ENCODE assay signal across 18 cellular contexts in the genomic region with DNA sequence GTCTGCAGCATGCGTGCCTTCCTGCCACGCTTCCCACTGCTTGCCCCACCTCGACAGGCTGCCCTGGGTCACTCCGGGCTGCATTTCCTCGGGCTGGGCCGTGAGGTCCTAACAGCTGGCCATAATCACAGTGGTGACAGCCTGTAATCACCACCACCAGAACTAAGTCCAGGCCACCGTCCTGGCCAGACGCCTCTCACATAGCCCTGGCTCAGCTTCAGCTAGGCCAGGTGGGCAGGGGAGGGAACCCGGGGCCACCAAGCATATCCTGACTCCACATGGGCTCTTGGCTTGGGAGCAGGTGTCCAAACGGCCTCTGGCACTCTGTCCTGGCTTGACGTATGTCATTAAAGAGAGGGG.
"Had no signal": no experiment of that assay in that cellular context is flagged by ENCODE, and none has a peak within 500 bp of the region (broad histone marks: within the 10 kb centered on the region; RNA-seq: fewer than 3 reads in every experiment).

No MANE protein-coding gene starts in this region.

- H3K27ac Mint-ChIP-seq: activated CD4-positive, alpha-beta T cell treated with anti-CD3 and anti-CD28 coated beads, Interleukin-2, amount 10 ng/mL, durations not matched to agents 7 days and 5 days; activated naive CD4-positive, alpha-beta T cell treated with anti-CD3 and anti-CD28 coated beads for 36 hours; mesothelial cell of epicardium; natural killer cell treated with Interleukin-12 subunit alpha and Interleukin-12 subunit beta and Interleukin-15 and Interleukin-18, amount 100 ng/mL, for 72 hours; T-helper 1 cell treated with Interleukin-12 subunit alpha and Interleukin-12 subunit beta and Interleukin-4 antibody, amounts not matched to agents 30 μg/mL and 1 μg/mL, for 36 hours had no signal

- FAIRE-seq: endothelial cell of umbilical vein, islet of Langerhans had no signal

- H3K4me3 Mint-ChIP-seq: activated CD4-positive, alpha-beta T cell treated with anti-CD3 and anti-CD28 coated beads, Interleukin-2, amount 10 ng/mL, durations not matched to agents 7 days and 5 days; activated naive CD4-positive, alpha-beta T cell treated with anti-CD3 and anti-CD28 coated beads for 36 hours; activated T-cell treated with anti-CD3 and anti-CD28 coated beads, Interleukin-2, amount 50 U/mL, for 4 hours; mesothelial cell of epicardium; natural killer cell treated with Interleukin-12 subunit alpha and Interleukin-12 subunit beta and Interleukin-15 and Interleukin-18, amount 100 ng/mL, for 72 hours; stimulated activated naive CD8-positive, alpha-beta T cell treated with anti-CD3 and anti-CD28 coated beads, Interleukin-15, amount 100 ng/mL, for 72 hours; T-helper 1 cell treated with Interleukin-12 subunit alpha and Interleukin-12 subunit beta and Interleukin-4 antibody, amounts not matched to agents 30 μg/mL and 1 μg/mL, for 36 hours had no signal

- H3K36me3 Mint-ChIP-seq: mesothelial cell of epicardium; natural killer cell treated with Interleukin-12 subunit alpha and Interleukin-12 subunit beta and Interleukin-15 and Interleukin-18, amount 100 ng/mL, for 72 hours had no signal

- H3K36me3 ChIP-seq: suprapubic skin had no signal

- H3K27ac ChIP-seq: hepatocyte, suprapubic skin had no signal

- H3K9me3 Mint-ChIP-seq: activated CD4-positive, alpha-beta T cell treated with anti-CD3 and anti-CD28 coated beads, Interleukin-2, amount 10 ng/mL, durations not matched to agents 7 days and 5 days; activated naive CD4-positive, alpha-beta T cell treated with anti-CD3 and anti-CD28 coated beads for 36 hours; activated T-cell treated with anti-CD3 and anti-CD28 coated beads, Interleukin-2, amount 50 U/mL, for 4 hours; mesothelial cell of epicardium; natural killer cell treated with Interleukin-12 subunit alpha and Interleukin-12 subunit beta and Interleukin-15 and Interleukin-18, amount 100 ng/mL, for 72 hours; stimulated activated naive CD8-positive, alpha-beta T cell treated with anti-CD3 and anti-CD28 coated beads, Interleukin-15, amount 100 ng/mL, for 72 hours; T-helper 1 cell treated with Interleukin-12 subunit alpha and Interleukin-12 subunit beta and Interleukin-4 antibody, amounts not matched to agents 30 μg/mL and 1 μg/mL, for 36 hours had no signal

- ATAC-seq: activated CD4-positive, CD25-positive, alpha-beta regulatory T cell treated with anti-CD3 and anti-CD28 coated beads, Interleukin-2, amount 50 U/mL, for 24 hours; activated T-cell treated with anti-CD3 and anti-CD28 coated beads, Interleukin-2, amount 50 U/mL, for 4 hours; natural killer cell treated with Interleukin-12 subunit alpha and Interleukin-12 subunit beta and Interleukin-15 and Interleukin-18, amount 100 ng/mL, for 72 hours; stimulated activated naive CD8-positive, alpha-beta T cell treated with anti-CD3 and anti-CD28 coated beads, Interleukin-15, amount 100 ng/mL, for 72 hours had no signal

- H3K9me3 ChIP-seq: suprapubic skin had no signal

- H3K4me1 Mint-ChIP-seq: activated CD4-positive, alpha-beta T cell treated with anti-CD3 and anti-CD28 coated beads, Interleukin-2, amount 10 ng/mL, durations not matched to agents 7 days and 5 days; stimulated activated naive CD8-positive, alpha-beta T cell treated with anti-CD3 and anti-CD28 coated beads, Interleukin-15, amount 100 ng/mL, for 72 hours had no signal

- H3K27me3 Mint-ChIP-seq: activated CD4-positive, alpha-beta T cell treated with anti-CD3 and anti-CD28 coated beads, Interleukin-2, amount 10 ng/mL, durations not matched to agents 7 days and 5 days; stimulated activated naive CD8-positive, alpha-beta T cell treated with anti-CD3 and anti-CD28 coated beads, Interleukin-15, amount 100 ng/mL, for 72 hours had no signal

- DNase-seq: activated CD4-positive, alpha-beta T cell treated with anti-CD3 and anti-CD28 coated beads, Interleukin-2, amount 10 ng/mL, durations not matched to agents 7 days and 5 days; activated CD8-positive, alpha-beta memory T cell treated with anti-CD3 and anti-CD28 coated beads, Interleukin-2, amount 50 U/mL, for 4 hours; activated naive CD4-positive, alpha-beta T cell treated with anti-CD3 and anti-CD28 coated beads for 36 hours; activated T-cell treated with anti-CD3 and anti-CD28 coated beads, Interleukin-2, amount 50 U/mL, for 4 hours; anterior cingulate cortex; dermis blood vessel endothelial cell; effector memory CD4-positive, alpha-beta T cell; retina; stimulated activated naive CD8-positive, alpha-beta T cell treated with anti-CD3 and anti-CD28 coated beads, Interleukin-15, amount 100 ng/mL, for 72 hours; trophoblast cell had no signal

- H3K27me3 ChIP-seq: hepatocyte, suprapubic skin had no signal

- H3K4me3 ChIP-seq: hepatocyte, suprapubic skin had no signal
